Comparison of ENCODE assay signal across 9 cellular contexts in the genomic region with DNA sequence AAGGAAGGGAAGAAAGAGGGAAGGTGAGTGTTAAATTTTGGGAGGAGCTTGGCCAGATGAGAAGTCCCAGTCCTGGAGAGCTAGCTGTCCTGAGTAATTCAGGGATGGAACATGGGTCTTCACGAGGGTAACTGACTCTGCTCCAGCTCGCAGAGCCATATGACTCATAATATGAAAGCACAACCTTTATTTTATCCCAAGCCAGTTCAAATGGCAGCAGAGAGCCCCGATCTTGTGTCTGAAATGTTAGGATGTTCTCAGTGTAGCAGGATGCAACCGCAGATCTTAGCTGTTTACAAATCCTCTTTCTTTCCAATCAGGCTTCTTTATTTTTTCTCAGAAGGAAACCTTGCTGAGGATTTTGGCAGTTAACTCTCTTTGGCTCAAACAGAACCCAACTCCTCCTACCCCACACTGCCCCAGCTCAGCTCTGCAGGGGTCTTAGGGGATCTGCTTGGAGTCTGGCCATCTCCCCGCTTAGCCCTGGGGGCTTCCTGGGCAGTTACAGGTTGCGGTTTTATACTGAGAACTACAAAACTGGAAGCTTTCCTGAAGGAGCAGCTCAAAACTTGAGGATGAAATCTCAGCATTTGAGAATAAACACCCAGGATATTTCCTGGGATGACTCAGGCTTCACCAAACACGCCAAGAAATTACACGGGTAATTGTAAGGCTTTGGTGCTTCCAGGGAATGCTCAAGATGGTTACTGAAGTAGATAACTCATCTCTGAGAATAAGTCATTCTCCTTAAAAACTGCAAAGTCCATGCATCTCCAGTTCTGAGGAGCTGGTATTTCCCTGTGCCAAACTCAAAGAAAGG.
A peak's percentile ranks its signal among the peaks of the same experiment; 100 is the strongest.
DNase-seq lines count a peak whose midpoint lies in the region; TF ChIP-seq lines count a peak whose summit lies in the region.
"Had no signal": no experiment of that assay in that cellular context is flagged by ENCODE, and none has a peak within 500 bp of the region (broad histone marks: within the 10 kb centered on the region; RNA-seq: fewer than 3 reads in every experiment).

No MANE protein-coding gene starts in this region.

- 72 to 73% methylated on average over 8 of the region's 8 CpGs for WGBS in sigmoid colon, 2 donors

- H3K4me1 ChIP-seq in sigmoid colon: peaks cover 0 to 33% (median 20%) of the 10 kb centered on the region in 4 donors

- intact Hi-C loops in sigmoid colon (cut with DNase I): loop anchor here (5.0 kb wide), 1 partner anchor 132 kb away; a partner anchor contains a TSS

- H3K36me3 ChIP-seq in SK-N-MC (ENCODE audit: insufficient read depth, low read length) (no peaks in the 10 kb centered on the region), sigmoid colon (no peaks in the 10 kb centered on the region)

- DNase-seq in AG20443 (ENCODE audit: low spot score): peak; percentile 74
- DNase-seq in SK-N-MC (ENCODE audit: low read depth, low spot score): no peak
- DNase-seq in fibroblast of villous mesenchyme (ENCODE audit: low read depth): peak; percentile 69
- peak; percentile 82 for DNase-seq in sigmoid colon
- DNase-seq in GDM1 (lab: John Stamatoyannopoulos, UW): no peak
- DNase-seq in iPS-NIHi11 (ENCODE audit: low spot score): no peak
- DNase-seq in OCI-M2 (lab: John Stamatoyannopoulos, UW; ENCODE audit: unreplicated experiment): no peak
- DNase-seq in NCI-H748 (lab: John Stamatoyannopoulos, UW; ENCODE audit: unreplicated experiment): no peak

- peak overlapping the region; percentile 73 for H3K27ac ChIP-seq in SK-N-MC
- H3K27ac ChIP-seq in sigmoid colon: peak overlapping the region; percentile 70 to 81 (median 78)

- TF ChIP-seq POLR2A in sigmoid colon (IDR thresholded peaks at IDR 0.05): no peak

- no peak for TF ChIP-seq CTCF in fibroblast of villous mesenchyme (IDR thresholded peaks at IDR 0.05; ENCODE audit: insufficient read depth, low read depth, low read length)
- TF ChIP-seq CTCF in sigmoid colon (IDR thresholded peaks at IDR 0.05): no peak

- H3K9ac ChIP-seq in SK-N-MC (ENCODE audit: insufficient read length): no peak overlapping the region

- H3K27me3 ChIP-seq in sigmoid colon: no peaks in the 10 kb centered on the region
- H3K27me3 ChIP-seq: dorsolateral prefrontal cortex had no signal

- H3K4me3 ChIP-seq in SK-N-MC (peak overlapping the region; percentile 42), fibroblast of villous mesenchyme (ENCODE audit: low read depth, low read length) (peak overlapping the region; percentile 1), sigmoid colon (peak overlapping the region in 1 of 4 donors; percentile 9)
- H3K4me3 ChIP-seq: dorsolateral prefrontal cortex had no signal

- peak in 1 of 4 donors; percentile 52 for TF ChIP-seq EP300 in sigmoid colon (IDR thresholded peaks at IDR 0.05)

- H3K9me3 ChIP-seq in SK-N-MC (ENCODE audit: low read depth, low read length) (no peaks in the 10 kb centered on the region), sigmoid colon (peaks cover 0 to 12% (median 5%) of the 10 kb centered on the region in 4 donors)

Comparison
In these comparisons a context has a peak if more than half of its experiments do, and no peak if none do; other contexts are left out.
1. DNase-seq: peak in AG20443 (single experiment), fibroblast of villous mesenchyme (single experiment) and sigmoid colon (single experiment); none in SK-N-MC (single experiment), GDM1 (single experiment), iPS-NIHi11 (single experiment), OCI-M2 (single experiment) and NCI-H748 (single experiment).